ENCODE assay signal across 11 cellular contexts in the genomic region with DNA sequence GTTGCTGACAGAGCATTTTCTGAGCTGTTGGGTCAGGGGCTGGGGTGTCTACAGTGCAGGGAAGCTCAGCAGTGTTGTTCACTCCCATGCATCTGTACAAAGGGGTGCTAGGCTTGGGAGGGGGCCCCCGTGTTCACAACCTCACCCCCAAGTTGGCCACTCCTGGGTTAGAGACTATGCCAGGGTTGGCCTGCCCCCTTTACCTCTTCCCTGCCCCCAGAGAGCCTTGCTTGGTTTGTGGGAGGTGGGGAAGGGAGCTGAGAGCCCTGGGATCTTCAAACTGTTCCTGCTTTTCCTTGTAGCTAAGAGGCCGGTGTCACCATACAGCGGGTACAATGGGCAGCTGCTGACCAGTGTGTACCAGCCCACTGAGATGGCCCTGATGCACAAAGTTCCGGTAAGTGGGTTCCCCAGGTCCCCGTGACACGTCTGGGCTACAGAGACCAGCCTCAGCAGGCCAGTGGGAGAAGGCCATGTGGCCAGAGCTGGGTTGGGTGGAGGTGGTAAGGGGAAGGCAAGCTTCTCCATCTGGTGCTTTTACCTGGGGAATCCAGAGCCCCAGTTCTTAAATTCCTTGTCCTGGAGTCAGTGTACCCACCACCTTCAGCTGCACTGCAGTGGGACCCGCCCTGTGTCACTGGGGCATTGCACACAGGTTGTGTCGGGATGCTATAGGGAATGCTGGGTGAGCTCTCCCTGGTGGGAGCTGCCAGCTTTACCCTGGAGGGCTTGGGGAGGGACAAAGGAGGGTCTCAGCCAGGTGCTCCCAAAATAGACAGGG. TPM values are rescaled to one million over a fixed set of nuclear protein-coding genes. Genes with fewer than 3 reads are reported as not detected.
DNase-seq lines count a peak whose midpoint lies in the region; ATAC-seq and TF ChIP-seq lines count a peak whose summit lies in the region.
"Had no signal": no experiment of that assay in that cellular context is flagged by ENCODE, and none has a peak within 500 bp of the region (broad histone marks: within the 10 kb centered on the region; RNA-seq: fewer than 3 reads in every experiment).

No MANE protein-coding gene starts in this region.

- TF ChIP-seq EP300 in stomach (IDR thresholded peaks at IDR 0.05), result no peak

- peak overlapping the region; percentile 44 for H3K4me2 ChIP-seq in mesenchymal stem cell (ENCODE audit: low read length, poor library complexity, severe bottlenecking)

- WGBS in mesenchymal stem cell, result 86% methylated on average over 7 of the region's 8 CpGs
- WGBS in stomach, 5 donors, result 29 to 54% (median 42%) methylated on average over 8 of the region's 8 CpGs

- H3K4me3 Mint-ChIP-seq in dendritic cell treated with granulocyte-macrophage colony-stimulating factor and Interleukin-4, amounts not matched to agents 40 ng/mL and 50 ng/mL, for 4 days, result no peak overlapping the region

- peaks cover 63% of the 10 kb centered on the region for H3K4me1 Mint-ChIP-seq in dendritic cell treated with granulocyte-macrophage colony-stimulating factor and Interleukin-4, amounts not matched to agents 40 ng/mL and 50 ng/mL, for 4 days (ENCODE audit: low read depth)

- peak overlapping the region; percentile 87 for H2AK5ac ChIP-seq in mesenchymal stem cell (ENCODE audit: low read length, severe bottlenecking)

- peak overlapping the region; percentile 91 for H3K27ac Mint-ChIP-seq in dendritic cell treated with granulocyte-macrophage colony-stimulating factor and Interleukin-4, amounts not matched to agents 40 ng/mL and 50 ng/mL, for 4 days
- H3K27ac Mint-ChIP-seq in activated naive CD4-positive, alpha-beta T cell treated with anti-CD3 and anti-CD28 coated beads, Interleukin-2, amount 50 U/mL, for 72 hours, result no peak overlapping the region

- H3K4me1 ChIP-seq in mesenchymal stem cell (ENCODE audit: control insufficient read depth, insufficient read depth, low read depth, low read length), result peaks cover 39% of the 10 kb centered on the region
- H3K4me1 ChIP-seq in stomach, result peaks cover 72 to 94% (median 81%) of the 10 kb centered on the region in 4 donors
- no peaks in the 10 kb centered on the region for H3K4me1 ChIP-seq in effector memory CD4-positive, alpha-beta T cell (ENCODE audit: control insufficient read depth, insufficient read depth, low read length, poor library complexity, severe bottlenecking)

- H3K27me3 ChIP-seq in mesenchymal stem cell (ENCODE audit: control insufficient read depth in 1 of 2, insufficient read depth in 1 of 2, low read length in 2 of 2) (peaks cover 0 to 15% of the 10 kb centered on the region in 2 experiments), stomach (no peaks in the 10 kb centered on the region)
- H3K27me3 ChIP-seq in effector memory CD4-positive, alpha-beta T cell (replicated peaks; ENCODE audit: control insufficient read depth, insufficient read depth, low read length, poor library complexity, severe bottlenecking), result no peaks in the 10 kb centered on the region

- peaks cover 52% of the 10 kb centered on the region for H3K27me3 Mint-ChIP-seq in dendritic cell treated with granulocyte-macrophage colony-stimulating factor and Interleukin-4, amounts not matched to agents 40 ng/mL and 50 ng/mL, for 4 days

- TF ChIP-seq CTCF in stomach (IDR thresholded peaks at IDR 0.05), result no peak

- peak overlapping the region; percentile 27 for H2BK120ac ChIP-seq in mesenchymal stem cell (ENCODE audit: low read depth, low read length)

- H2AFZ ChIP-seq in mesenchymal stem cell (ENCODE audit: low read depth, low read length), result no peak overlapping the region

- TF ChIP-seq POLR2A in stomach (IDR thresholded peaks at IDR 0.05), result no peak

- H3K9ac ChIP-seq in mesenchymal stem cell (ENCODE audit: low read length), result peak overlapping the region; percentile 38
- H3K9ac ChIP-seq: GM23248 had no signal

- no peak for ATAC-seq in activated naive CD4-positive, alpha-beta T cell treated with anti-CD3 and anti-CD28 coated beads, Interleukin-2, amount 50 U/mL, for 72 hours
- ATAC-seq in HG03095 (IDR thresholded peaks at IDR 0.05; ENCODE audit: unreplicated experiment), result no peak

- H2BK15ac ChIP-seq in mesenchymal stem cell (ENCODE audit: low read depth, poor library complexity, severe bottlenecking), result no peak overlapping the region

- in situ Hi-C loops in G401 (cut with HindIII; ENCODE audit: low sequenced_read_pairs), result no loop called here

- H2BK12ac ChIP-seq in mesenchymal stem cell (ENCODE audit: low read length in 2 of 2), result no peak overlapping the region

- DNase-seq in G401 (ENCODE audit: low spot score) (peak; percentile 49), mesenchymal stem cell (no peak), stomach (no peak), NCI-H2029 (lab: John Stamatoyannopoulos, UW) (no peak)
- DNase-seq in activated naive CD4-positive, alpha-beta T cell treated with anti-CD3 and anti-CD28 coated beads, Interleukin-2, amount 50 U/mL, for 72 hours (ENCODE audit: low spot score in 2 of 2), result no peak
- DNase-seq in effector memory CD4-positive, alpha-beta T cell, result no peak
- DNase-seq: stimulated activated CD4-positive, alpha-beta T cell treated with anti-CD3 and anti-CD28 coated beads, Interleukin-12 subunit alpha, Interleukin-12 subunit beta, amount 100 ng/mL, for 4 hours had no signal

- H4K91ac ChIP-seq in mesenchymal stem cell (ENCODE audit: low read length), result no peak overlapping the region

- H3K9me3 ChIP-seq in mesenchymal stem cell (ENCODE audit: control insufficient read depth, low read length) (peaks cover 9% of the 10 kb centered on the region), stomach (no peaks in the 10 kb centered on the region)
- H3K9me3 ChIP-seq in effector memory CD4-positive, alpha-beta T cell (ENCODE audit: control insufficient read depth, low read length), result no peaks in the 10 kb centered on the region

- H3K4me3 ChIP-seq in mesenchymal stem cell (ENCODE audit: insufficient read depth in 1 of 2, low read depth in 1 of 2, low read length in 2 of 2) (no peak overlapping the region), stomach (peak overlapping the region in 3 of 4 donors; percentile 13 to 27 (median 22))
- H3K4me3 ChIP-seq in effector memory CD4-positive, alpha-beta T cell (ENCODE audit: insufficient read depth, low read depth, low read length, poor library complexity, severe bottlenecking), result no peak overlapping the region
- H3K4me3 ChIP-seq: GM23248 had no signal

- H3K36me3 Mint-ChIP-seq in dendritic cell treated with granulocyte-macrophage colony-stimulating factor and Interleukin-4, amounts not matched to agents 40 ng/mL and 50 ng/mL, for 4 days (ENCODE audit: low read depth), result peaks cover 5% of the 10 kb centered on the region
- peaks cover 11 to 15% of the 10 kb centered on the region in 2 donors for H3K36me3 Mint-ChIP-seq in activated naive CD4-positive, alpha-beta T cell treated with anti-CD3 and anti-CD28 coated beads, Interleukin-2, amount 50 U/mL, for 72 hours

- H3K23ac ChIP-seq in mesenchymal stem cell (ENCODE audit: low read length in 2 of 2), result no peak overlapping the region

- H3K27ac ChIP-seq in mesenchymal stem cell (ENCODE audit: low read length, poor library complexity, severe bottlenecking) (peak overlapping the region; percentile 38), stomach (peak overlapping the region; percentile 82 to 99 (median 95))
- H3K27ac ChIP-seq in effector memory CD4-positive, alpha-beta T cell (ENCODE audit: insufficient read depth, low read length, poor library complexity, severe bottlenecking), result no peak overlapping the region
- H3K27ac ChIP-seq: GM23248 had no signal

- no peak overlapping the region for H3K4ac ChIP-seq in mesenchymal stem cell (ENCODE audit: low read depth in 1 of 2, low read length in 2 of 2)

- peaks cover 44% of the 10 kb centered on the region for H3K79me1 ChIP-seq in mesenchymal stem cell (replicated peaks; ENCODE audit: low read length, poor library complexity, severe bottlenecking)

- H3K18ac ChIP-seq in mesenchymal stem cell (ENCODE audit: low read depth in 1 of 2, low read length in 2 of 2), result peak overlapping the region in 1 of 2 experiments; percentile 37

- H4K8ac ChIP-seq in mesenchymal stem cell (ENCODE audit: low read length), result no peak overlapping the region

- H3K36me3 ChIP-seq in mesenchymal stem cell (ENCODE audit: control insufficient read depth in 1 of 2, insufficient read depth in 2 of 2, low read depth in 1 of 2, low read length in 2 of 2), result peaks cover 0 to 73% of the 10 kb centered on the region in 2 experiments
- H3K36me3 ChIP-seq in stomach, result peaks cover 19 to 48% (median 36%) of the 10 kb centered on the region in 4 donors
- no peaks in the 10 kb centered on the region for H3K36me3 ChIP-seq in effector memory CD4-positive, alpha-beta T cell (ENCODE audit: control insufficient read depth, insufficient read depth, low read length)

- no peak overlapping the region for H3K14ac ChIP-seq in mesenchymal stem cell (ENCODE audit: low read length in 2 of 2)

- intact Hi-C loops in dendritic cell treated with granulocyte-macrophage colony-stimulating factor and Interleukin-4, amounts not matched to agents 40 ng/mL and 50 ng/mL, for 4 days (cut with micrococcal nuclease), result no loop called here
- intact Hi-C loops in stomach (cut with DNase I; ENCODE audit: low total_unique reads), result no loop called here

- peaks cover 14% of the 10 kb centered on the region for H3K9me3 Mint-ChIP-seq in dendritic cell treated with granulocyte-macrophage colony-stimulating factor and Interleukin-4, amounts not matched to agents 40 ng/mL and 50 ng/mL, for 4 days
- peaks cover 5% of the 10 kb centered on the region in 2 donors for H3K9me3 Mint-ChIP-seq in activated naive CD4-positive, alpha-beta T cell treated with anti-CD3 and anti-CD28 coated beads, Interleukin-2, amount 50 U/mL, for 72 hours

- H2BK5ac ChIP-seq in mesenchymal stem cell (ENCODE audit: low read depth, low read length, poor library complexity, severe bottlenecking), result peak overlapping the region; percentile 32

RNA-seq across cellular contexts. Expression of a gene that starts 11.8 kb away (rescaled TPM):
- total RNA-seq in G401 (2014; rRNA removed; shearing (Covaris generic)), result 8.7 and 9.4 TPM in 2 replicates
- 5.3 TPM for polyA plus RNA-seq in mesenchymal stem cell (2013, experiment 1 of 2)
- polyA plus RNA-seq in mesenchymal stem cell (2013, experiment 2 of 2), result 5.1 TPM
- total RNA-seq in stomach, result 100 to 1,000 TPM in 4 of 5 donors, 10 to 100 TPM in 1; 66.5 to 321 (median 141) TPM
- 100 to 1,000 TPM in 2 of 3 donors, 10 to 100 TPM in 1; 84.5 to 145 (median 117) TPM for polyA plus RNA-seq in stomach
- 1 to 10 TPM in 1 of 2 donors, not detected in 1; 2.3 TPM for total RNA-seq in activated naive CD4-positive, alpha-beta T cell treated with anti-CD3 and anti-CD28 coated beads, Interleukin-2, amount 50 U/mL, for 72 hours

RNA-seq across cellular contexts. Expression of a gene that starts 22.7 kb away (rescaled TPM):
- not detected in 2 replicates for total RNA-seq in G401 (2014; rRNA removed; shearing (Covaris generic))
- polyA plus RNA-seq in mesenchymal stem cell (2013, experiment 1 of 2), result not detected
- not detected for polyA plus RNA-seq in mesenchymal stem cell (2013, experiment 2 of 2)
- total RNA-seq in stomach, result 1 to 10 TPM in 3 of 5 donors, not detected in 2; 3.1 to 8.0 (median 5.3) TPM
- 1 to 10 TPM; 1.8 to 4.7 (median 2.7) TPM for polyA plus RNA-seq in stomach
- 1 to 10 TPM in 1 of 2 donors, under 1 TPM in 1; 0.46 to 4.0 TPM for total RNA-seq in activated naive CD4-positive, alpha-beta T cell treated with anti-CD3 and anti-CD28 coated beads, Interleukin-2, amount 50 U/mL, for 72 hours
- total RNA-seq: GM23248, kidney epithelial cell had no signal
- polyA plus RNA-seq: GM23248 had no signal

Comparison
In these comparisons a context has a peak if more than half of its experiments do, and no peak if none do; other contexts are left out.
1. H3K4me3 ChIP-seq: peak in stomach (3 of 4); none in mesenchymal stem cell (0 of 2) and effector memory CD4-positive, alpha-beta T cell (single experiment).